Comparison of ENCODE assay signal across 1 cellular context in the genomic region with DNA sequence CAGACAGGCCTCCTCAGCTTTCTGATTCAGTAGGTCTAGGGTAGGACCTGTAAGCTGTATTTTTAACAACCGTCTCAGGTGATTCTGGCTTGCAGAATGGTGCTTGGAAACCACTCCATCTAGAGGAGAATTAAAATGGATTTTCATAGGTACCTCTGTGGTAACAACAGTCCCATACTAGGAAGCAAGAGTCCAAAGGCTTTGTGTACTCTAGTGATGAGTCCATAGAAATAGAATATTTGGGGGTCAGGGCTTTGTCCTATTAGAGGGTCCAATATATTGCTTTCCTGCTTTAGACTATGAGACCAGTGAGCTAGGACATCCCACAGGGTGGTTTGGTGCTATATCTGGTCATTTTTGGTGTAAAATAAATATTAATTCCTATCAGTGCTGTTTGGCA.
TF ChIP-seq lines count a peak whose summit lies in the region.

No MANE protein-coding gene starts in this region.

TF ChIP-seq in HepG2, 621 proteins besides CTCF, POLR2A, EP300 and RAD21 (continued from another document):
- TF ChIP-seq E2F1 (CRISPR knock-in tag; IDR thresholded peaks at IDR 0.05) (no peak), ZBTB7B (CRISPR knock-in tag; IDR thresholded peaks at IDR 0.05) (peak; percentile 52; the same call in 1 of the 2 replicates), LCORL (IDR thresholded peaks at IDR 0.05) (no peak), LCORL (CRISPR knock-in tag; IDR thresholded peaks at IDR 0.05) (0 out of 2 replicates have a peak, but pooled peaks have one; percentile 20), SMARCE1 (IDR thresholded peaks at IDR 0.05; ENCODE audit: borderline replicate concordance) (no peak), HOXD1 (CRISPR knock-in tag; IDR thresholded peaks at IDR 0.05) (no peak), SP140L (CRISPR knock-in tag; IDR thresholded peaks at IDR 0.05; ENCODE audit: borderline replicate concordance) (no peak), ZNF83 (CRISPR knock-in tag; IDR thresholded peaks at IDR 0.05; ENCODE audit: borderline replicate concordance) (no peak), MYNN (CRISPR knock-in tag; IDR thresholded peaks at IDR 0.05; ENCODE audit: low read depth) (no peak), MED13 (CRISPR knock-in tag; IDR thresholded peaks at IDR 0.05) (no peak), ZMAT5 (CRISPR knock-in tag; IDR thresholded peaks at IDR 0.05; ENCODE audit: borderline replicate concordance, low read depth) (no peak), ZNF24 (IDR thresholded peaks at IDR 0.05) (no peak), KAT2B (IDR thresholded peaks at IDR 0.05; ENCODE audit: borderline replicate concordance, low read depth, low read length) (no peak), ZNF224 (CRISPR knock-in tag; IDR thresholded peaks at IDR 0.05) (no peak), ZNF556 (CRISPR knock-in tag; IDR thresholded peaks at IDR 0.05; ENCODE audit: borderline replicate concordance) (no peak), DMAP1 (CRISPR knock-in tag; IDR thresholded peaks at IDR 0.05) (no peak), ZFP90 (CRISPR knock-in tag; IDR thresholded peaks at IDR 0.05; ENCODE audit: borderline replicate concordance) (no peak), NR2F2 (IDR thresholded peaks at IDR 0.05; ENCODE audit: borderline replicate concordance, low read depth) (no peak), ZMYM4 (CRISPR knock-in tag; IDR thresholded peaks at IDR 0.05) (0 out of 2 replicates have a peak, but pooled peaks have one; percentile 21), HNF4A (CRISPR knock-in tag; IDR thresholded peaks at IDR 0.05) (peak; percentile 64)
- TF ChIP-seq, protein P1, sequence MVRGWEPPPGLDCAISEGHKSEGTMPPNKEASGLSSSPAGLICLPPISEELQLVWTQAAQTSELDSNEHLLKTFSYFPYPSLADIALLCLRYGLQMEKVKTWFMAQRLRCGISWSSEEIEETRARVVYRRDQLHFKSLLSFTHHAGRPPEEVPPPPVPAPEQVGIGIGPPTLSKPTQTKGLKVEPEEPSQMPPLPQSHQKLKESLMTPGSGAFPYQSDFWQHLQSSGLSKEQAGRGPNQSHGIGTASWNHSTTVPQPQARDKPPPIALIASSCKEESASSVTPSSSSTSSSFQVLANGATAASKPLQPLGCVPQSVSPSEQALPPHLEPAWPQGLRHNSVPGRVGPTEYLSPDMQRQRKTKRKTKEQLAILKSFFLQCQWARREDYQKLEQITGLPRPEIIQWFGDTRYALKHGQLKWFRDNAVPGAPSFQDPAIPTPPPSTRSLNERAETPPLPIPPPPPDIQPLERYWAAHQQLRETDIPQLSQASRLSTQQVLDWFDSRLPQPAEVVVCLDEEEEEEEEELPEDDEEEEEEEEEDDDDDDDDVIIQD (CRISPR knock-in tag; IDR thresholded peaks at IDR 0.05; ENCODE audit: low read depth), result peak; percentile 77; the same call in 1 of the 2 replicates
- TF ChIP-seq, protein P2, sequence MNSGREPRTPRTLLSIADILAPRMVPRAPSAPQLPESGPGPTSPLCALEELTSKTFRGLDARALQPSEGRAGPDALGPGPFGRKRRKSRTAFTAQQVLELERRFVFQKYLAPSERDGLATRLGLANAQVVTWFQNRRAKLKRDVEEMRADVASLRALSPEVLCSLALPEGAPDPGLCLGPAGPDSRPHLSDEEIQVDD (CRISPR knock-in tag; IDR thresholded peaks at IDR 0.05; ENCODE audit: borderline replicate concordance), result no peak
- TF ChIP-seq, protein P3, sequence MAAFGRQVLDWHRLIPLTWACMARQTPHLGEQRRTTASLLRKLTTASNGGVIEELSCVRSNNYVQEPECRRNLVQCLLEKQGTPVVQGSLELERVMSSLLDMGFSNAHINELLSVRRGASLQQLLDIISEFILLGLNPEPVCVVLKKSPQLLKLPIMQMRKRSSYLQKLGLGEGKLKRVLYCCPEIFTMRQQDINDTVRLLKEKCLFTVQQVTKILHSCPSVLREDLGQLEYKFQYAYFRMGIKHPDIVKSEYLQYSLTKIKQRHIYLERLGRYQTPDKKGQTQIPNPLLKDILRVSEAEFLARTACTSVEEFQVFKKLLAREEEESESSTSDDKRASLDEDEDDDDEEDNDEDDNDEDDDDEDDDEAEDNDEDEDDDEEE (CRISPR knock-in tag; IDR thresholded peaks at IDR 0.05), result no peak
